In the genomic region with DNA sequence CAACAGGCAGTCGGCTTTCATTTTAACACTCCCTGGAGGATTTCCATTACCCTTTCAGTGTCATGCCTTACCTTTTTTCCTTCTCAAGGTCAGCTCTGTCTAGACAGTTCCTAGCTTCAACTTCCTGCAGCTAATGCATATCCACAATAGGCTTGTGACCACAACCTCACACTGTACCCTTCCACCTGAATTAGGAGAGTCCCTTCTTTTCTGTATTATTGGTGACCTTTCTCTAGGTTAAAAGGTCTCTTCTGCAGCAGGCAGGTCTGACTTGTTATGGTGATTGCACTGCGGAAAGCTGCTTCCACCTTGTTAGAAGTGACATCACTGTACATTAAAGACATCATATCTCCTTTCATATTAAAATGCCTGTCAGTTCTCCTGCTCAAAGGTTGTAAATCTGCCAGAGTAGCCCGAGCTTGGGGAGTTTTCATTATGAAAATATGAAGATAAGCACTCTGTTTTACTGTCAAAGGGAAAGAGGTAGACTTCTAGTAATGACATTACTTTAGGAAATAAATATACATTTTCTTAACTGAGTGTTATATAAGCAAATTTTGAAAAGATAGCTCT, we compare ENCODE assay signal across 21 cellular contexts.
"Had no signal": no experiment of that assay in that cellular context is flagged by ENCODE, and none has a peak within 500 bp of the region (broad histone marks: within the 10 kb centered on the region; RNA-seq: fewer than 3 reads in every experiment).

No MANE protein-coding gene starts in this region.

- H3K27me3 ChIP-seq: esophagus squamous epithelium, neural progenitor cell, tibial nerve had no signal

- ATAC-seq: activated CD8-positive, alpha-beta T cell treated with anti-CD3 and anti-CD28 coated beads for 36 hours; activated T-helper 17 cell treated with anti-CD3 and anti-CD28 coated beads, Interleukin-2, amount 50 U/mL, for 72 hours; mucosa of descending colon; right cardiac atrium had no signal

- H3K4me1 Mint-ChIP-seq: activated naive CD8-positive, alpha-beta T cell treated with anti-CD3 and anti-CD28 coated beads for 36 hours; activated T-helper 17 cell treated with anti-CD3 and anti-CD28 coated beads, Interleukin-2, amount 50 U/mL, for 72 hours; naive B cell; neural progenitor cell had no signal

- H3K9ac ChIP-seq: neural progenitor cell had no signal

- H3K9me3 Mint-ChIP-seq: activated T-helper 17 cell treated with anti-CD3 and anti-CD28 coated beads, Interleukin-2, amount 50 U/mL, for 72 hours; stimulated activated naive CD8-positive, alpha-beta T cell treated with anti-CD3 and anti-CD28 coated beads, Interleukin-15, Interleukin-2, amounts not matched to agents 100 ng/mL and 50 ng/mL, for 24 hours had no signal

- H3K27ac Mint-ChIP-seq: activated CD8-positive, alpha-beta T cell treated with anti-CD3 and anti-CD28 coated beads for 36 hours; activated naive CD8-positive, alpha-beta T cell treated with anti-CD3 and anti-CD28 coated beads for 36 hours; activated T-helper 17 cell treated with anti-CD3 and anti-CD28 coated beads, Interleukin-2, amount 50 U/mL, for 72 hours; naive B cell; neural progenitor cell; stimulated activated naive CD8-positive, alpha-beta T cell treated with anti-CD3 and anti-CD28 coated beads, Interleukin-15, Interleukin-2, amounts not matched to agents 100 ng/mL and 50 ng/mL, for 24 hours had no signal

- H3K4me1 ChIP-seq: esophagus squamous epithelium, neural progenitor cell, prostate gland, tibial nerve had no signal

- H3K4me3 Mint-ChIP-seq: activated CD8-positive, alpha-beta T cell treated with anti-CD3 and anti-CD28 coated beads for 36 hours; activated naive CD8-positive, alpha-beta T cell treated with anti-CD3 and anti-CD28 coated beads for 36 hours; activated T-helper 17 cell treated with anti-CD3 and anti-CD28 coated beads, Interleukin-2, amount 50 U/mL, for 72 hours; naive B cell; neural progenitor cell; stimulated activated naive CD8-positive, alpha-beta T cell treated with anti-CD3 and anti-CD28 coated beads, Interleukin-15, Interleukin-2, amounts not matched to agents 100 ng/mL and 50 ng/mL, for 24 hours had no signal

- H3K4me2 ChIP-seq: neural progenitor cell had no signal

- H3K27ac ChIP-seq: cardiac muscle cell, esophagus squamous epithelium, neural progenitor cell, prostate gland, tibial nerve had no signal

- H3K36me3 Mint-ChIP-seq: activated naive CD8-positive, alpha-beta T cell treated with anti-CD3 and anti-CD28 coated beads for 36 hours; naive B cell; neural progenitor cell had no signal

- DNase-seq: activated CD4-positive, alpha-beta T cell treated with anti-CD3 and anti-CD28 coated beads for 48 hours; activated CD4-positive, CD25-positive, alpha-beta regulatory T cell; activated CD8-positive, alpha-beta T cell treated with anti-CD3 and anti-CD28 coated beads for 36 hours; activated naive CD4-positive, alpha-beta T cell; activated naive CD8-positive, alpha-beta T cell treated with anti-CD3 and anti-CD28 coated beads for 36 hours; activated T-cell treated with anti-CD3 and anti-CD28 coated beads, Interleukin-2, amount 50 U/mL, for 1 hour; amygdala; dermis blood vessel endothelial cell; effector memory CD4-positive, alpha-beta T cell; esophagus squamous epithelium; mesenchymal stem cell; mucosa of descending colon; naive B cell; right cardiac atrium; stimulated activated CD4-positive, alpha-beta T cell treated with anti-CD3 and anti-CD28 coated beads, Interleukin-2, amount 100 ng/mL, for 24 hours had no signal

- H2AFZ ChIP-seq: neural progenitor cell had no signal

- H3K36me3 ChIP-seq: cardiac muscle cell, esophagus squamous epithelium, neural progenitor cell, prostate gland, tibial nerve had no signal

- H3K9me3 ChIP-seq: esophagus squamous epithelium, mucosa of descending colon, prostate gland had no signal

- H3K4me3 ChIP-seq: cardiac muscle cell, esophagus squamous epithelium, mucosa of descending colon, neural progenitor cell, prostate gland, tibial nerve had no signal
